ENCODE assay signal across 8 cellular contexts in the genomic region with DNA sequence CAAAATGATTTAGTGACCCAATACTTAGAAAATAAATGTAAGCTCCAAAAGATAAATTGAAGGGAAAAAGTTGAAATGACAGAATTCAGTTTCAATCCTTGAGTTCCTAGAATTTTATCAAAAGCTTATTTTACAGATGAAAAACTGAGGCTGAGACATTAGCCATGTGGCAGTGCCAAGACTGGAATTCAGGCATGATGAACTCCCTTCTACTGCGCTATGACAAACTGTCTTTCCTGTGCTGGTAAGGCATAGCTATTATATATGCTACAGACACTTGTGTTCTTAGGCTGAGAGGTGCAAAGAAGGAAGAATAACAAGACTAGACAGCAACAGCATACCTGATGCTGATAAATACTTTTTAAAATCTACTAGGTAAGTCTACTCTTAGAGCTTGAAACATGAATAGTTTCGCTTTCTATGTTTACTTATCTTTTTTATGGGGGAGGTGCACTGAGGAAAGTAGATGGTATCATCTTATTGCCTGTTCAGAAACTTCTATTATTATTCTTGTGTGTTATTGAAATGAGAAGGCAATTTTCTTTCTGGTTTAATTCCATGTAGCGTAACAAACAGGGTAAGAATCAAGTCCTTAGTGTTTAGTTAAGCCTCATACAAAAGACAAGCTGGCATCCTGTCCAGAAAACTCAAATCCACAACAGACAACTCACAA. TPM values are rescaled to one million over a fixed set of nuclear protein-coding genes. Genes with fewer than 3 reads are reported as not detected.
DNase-seq lines count a peak whose midpoint lies in the region; ATAC-seq, FAIRE-seq and TF ChIP-seq lines count a peak whose summit lies in the region.

No MANE protein-coding gene starts in this region.

- H3K9me3 Mint-ChIP-seq in activated naive CD4-positive, alpha-beta T cell treated with anti-CD3 and anti-CD28 coated beads, Interleukin-2, amount 50 U/mL, for 24 hours = no peaks in the 10 kb centered on the region

- in situ Hi-C loops in GM12878 (cut with MboI) = no loop called here

- H3K27me3 ChIP-seq in GM12878 (replicated peaks in 1 of 2; ENCODE audit: control insufficient read depth in 2 of 2, insufficient read depth in 2 of 2, low read length in 1 of 2) (no peaks in the 10 kb centered on the region), mucosa of rectum (ENCODE audit: control insufficient read depth in 2 of 2, insufficient read depth in 2 of 2, low read length in 2 of 2) (no peaks in the 10 kb centered on the region)

- no peaks in the 10 kb centered on the region for H3K36me3 ChIP-seq in GM12878 (ENCODE audit: control insufficient read depth in 2 of 2, insufficient read depth in 2 of 2, low read length in 1 of 2)
- no peaks in the 10 kb centered on the region for H3K36me3 ChIP-seq in mucosa of rectum (ENCODE audit: control insufficient read depth in 2 of 2, insufficient read depth in 2 of 2, low read length in 2 of 2)

- no peak for TF ChIP-seq POLR2A in GM12878 (IDR thresholded peaks at IDR 0.05; ENCODE audit: low read depth, low read length)

- H3K9ac ChIP-seq in GM12878 (ENCODE audit: control insufficient read depth, insufficient read depth, low read length) = peak overlapping the region; percentile 98
- peak overlapping the region; percentile 98 to 99 for H3K9ac ChIP-seq in mucosa of rectum (ENCODE audit: low read depth in 1 of 2, low read length in 2 of 2)

- POLR2A ChIA-PET in GM12878 (lab: Charles Lee) = interaction anchor here (1.2 to 1.4 kb wide), 3 partner anchors 11 to 88 kb away, joined by 3 to 4 read pairs (median 4); no protein-coding TSS in a partner anchor

- no peak for FAIRE-seq in GM12878 (lab: Jason Lieb, UNC)

- peak overlapping the region; percentile 99 for H3K27ac Mint-ChIP-seq in activated naive CD4-positive, alpha-beta T cell treated with anti-CD3 and anti-CD28 coated beads, Interleukin-2, amount 50 U/mL, for 24 hours

- peak overlapping the region; percentile 88 for H3K4me2 ChIP-seq in GM12878 (ENCODE audit: control insufficient read depth, insufficient read depth)

- SMC1A ChIA-PET in GM12878 (lab: Charles Lee; ENCODE audit: uncharacterized antibody, unreplicated experiment) = interaction anchor here (0.6 to 3.3 kb wide), 8 partner anchors 8 to 1269 kb away, joined by 3 to 14 read pairs (median 6); partner anchors contain the start of gene LAPTM4A

- CTCF ChIA-PET in GM12878 (lab: Yijun Ruan, JAX) = interaction anchor here (0.9 to 1.6 kb wide), 8 partner anchors 10 to 151 kb away, joined by 3 to 4 read pairs (median 3); partner anchors contain the start of gene LAPTM4A

- H3K27me3 Mint-ChIP-seq in activated naive CD4-positive, alpha-beta T cell treated with anti-CD3 and anti-CD28 coated beads, Interleukin-2, amount 50 U/mL, for 24 hours = peaks cover 4% of the 10 kb centered on the region

- ATAC-seq in HG03565 (IDR thresholded peaks at IDR 0.05; ENCODE audit: unreplicated experiment) = peak; percentile 23
- ATAC-seq in GM12878 = peak; percentile 25

- no peak for TF ChIP-seq CTCF in GM12878 (IDR thresholded peaks at IDR 0.05 in 2 of 3, conservative IDR thresholded peaks at IDR 0.05 in 1 of 3; ENCODE audit: control insufficient read depth in 2 of 3, extremely low read depth in 1 of 3, insufficient read depth in 1 of 3, low read depth in 3 of 3, low read length in 3 of 3)

- no peaks in the 10 kb centered on the region for H4K20me1 ChIP-seq in GM12878 (ENCODE audit: control insufficient read depth, insufficient read depth)

- peaks cover 57% of the 10 kb centered on the region for H3K4me1 Mint-ChIP-seq in activated naive CD4-positive, alpha-beta T cell treated with anti-CD3 and anti-CD28 coated beads, Interleukin-2, amount 50 U/mL, for 24 hours

- 2% methylated on average over 3 of the region's 3 CpGs for WGBS in GM12878 (ENCODE audit: insufficient coverage, insufficient replicate concordance, low lambda C conversion rate, missing lambda C conversion rate)

- no TSS peak for BruUV-seq in GM12878 (replicated peaks; lab: Mats Ljungman, UMichigan)

- H3K4me3 Mint-ChIP-seq in activated naive CD4-positive, alpha-beta T cell treated with anti-CD3 and anti-CD28 coated beads, Interleukin-2, amount 50 U/mL, for 24 hours = peak overlapping the region; percentile 98

- intact Hi-C loops in GM12878 (cut with micrococcal nuclease; ENCODE audit: unreplicated experiment) = loop anchor here (2.0 to 5.0 kb wide), 2 partner anchors 89 to 152 kb away; partner anchors contain the start of gene LAPTM4A

- peaks cover 73% of the 10 kb centered on the region for H3K79me2 ChIP-seq in GM12878 (ENCODE audit: control insufficient read depth, insufficient read depth, low read length)

- H3K27ac ChIP-seq in GM12878 (ENCODE audit: control insufficient read depth, insufficient read depth) (peak overlapping the region; percentile 99), mucosa of rectum (ENCODE audit: low read depth in 2 of 2, low read length in 2 of 2) (peak overlapping the region; percentile 96 to 98)

- peaks cover 3% of the 10 kb centered on the region for H3K36me3 Mint-ChIP-seq in activated naive CD4-positive, alpha-beta T cell treated with anti-CD3 and anti-CD28 coated beads, Interleukin-2, amount 50 U/mL, for 24 hours

- no peak for TF ChIP-seq RAD21 in GM12878 (IDR thresholded peaks at IDR 0.05; ENCODE audit: insufficient read depth, low read depth, low read length)

- H2AFZ ChIP-seq in GM12878 (ENCODE audit: control insufficient read depth, low read depth, low read length) = peak overlapping the region; percentile 33; the same call in 1 of the 2 replicates

- DNase-seq in activated naive CD4-positive, alpha-beta T cell treated with Interleukin-2 at 50 U/mL for 16 hours = no peak
- no peak for DNase-seq in GM12878 (ENCODE audit: low read depth, low spot score)
- DNase-seq in NK-92 (lab: John Stamatoyannopoulos, UW; ENCODE audit: unreplicated experiment) = no peak
- no peak for DNase-seq in GM19240 (ENCODE audit: insufficient read length, low spot score)
- DNase-seq in nucleus accumbens (lab: John Stamatoyannopoulos, UW) = no peak

- RAD21 ChIA-PET in GM12878 (lab: Charles Lee; ENCODE audit: unreplicated experiment) = interaction anchor here (0.6 to 1.0 kb wide), 4 partner anchors 8 to 115 kb away, joined by 3 to 6 read pairs (median 3); no protein-coding TSS in a partner anchor

- H3K9me3 ChIP-seq in GM12878 (replicated peaks; ENCODE audit: control insufficient read depth, insufficient read depth, low read length) = no peaks in the 10 kb centered on the region; the same call in 2 of the 3 replicates
- no peaks in the 10 kb centered on the region for H3K9me3 ChIP-seq in mucosa of rectum (ENCODE audit: control insufficient read depth in 2 of 2, low read length in 2 of 2)

- H3K4me1 ChIP-seq in GM12878 (ENCODE audit: control insufficient read depth, insufficient read depth, low read length) = peaks cover 3% of the 10 kb centered on the region; the same call in 1 of the 2 replicates
- H3K4me1 ChIP-seq in mucosa of rectum (ENCODE audit: control insufficient read depth in 2 of 2, insufficient read depth in 2 of 2, low read length in 2 of 2) = peaks cover 8 to 9% of the 10 kb centered on the region in 2 donors

- no peak for TF ChIP-seq EP300 in GM12878 (IDR thresholded peaks at IDR 0.05; ENCODE audit: borderline replicate concordance in 1 of 2, control insufficient read depth in 1 of 2, low read depth in 2 of 2, low read length in 2 of 2)

- peak overlapping the region; percentile 85 for H3K4me3 ChIP-seq in GM12878
- peak overlapping the region; percentile 100 for H3K4me3 ChIP-seq in mucosa of rectum (ENCODE audit: low read length in 2 of 2)

TF ChIP-seq in GM12878, 131 proteins besides CTCF, POLR2A, EP300 and RAD21 (continues in another document):
- TF ChIP-seq WRNIP1 (IDR thresholded peaks at IDR 0.05; ENCODE audit: borderline replicate concordance, low read depth, low read length) (no peak), JUNB (IDR thresholded peaks at IDR 0.05) (peak; percentile 32; the same call in 1 of the 2 replicates), NFYA (IDR thresholded peaks at IDR 0.05; ENCODE audit: borderline replicate concordance, low read depth, low read length) (no peak), IKZF1 (conservative IDR thresholded peaks at IDR 0.05) (no peak), E2F8 (IDR thresholded peaks at IDR 0.05; ENCODE audit: low read depth, partially characterized antibody) (no peak)

RNA-seq across cellular contexts. Expression of gene TTC32, which starts 1.8 kb away (rescaled TPM):
- 71.7 and 84.3 TPM in 2 replicates for total RNA-seq in GM12878 (2013; cell fraction: nucleolus; rRNA removed)
- total RNA-seq in GM12878 (2014; rRNA removed) = 11.1 and 13.2 TPM in 2 replicates
- total RNA-seq in GM12878 (2014; rRNA removed; fragmentation: Illumina TruSeq; extraction: Trizol) = 17.2 and 17.7 TPM in 2 replicates
- 14.3 and 14.6 TPM in 2 replicates for total RNA-seq in GM12878 (2021)
- 9.1 TPM for polyA plus RNA-seq in GM12878 (2011; ENCODE audit: low read depth)
- 25.2 and 32.8 TPM in 2 replicates for polyA plus RNA-seq in GM12878 (2011; rRNA removed)
- 8.0 and 9.6 TPM in 2 replicates for polyA plus RNA-seq in GM12878 (2011; cell fraction: cytosol; rRNA removed)
- polyA plus RNA-seq in GM12878 (2011; cell fraction: nucleus; rRNA removed) = 36.6 and 42.1 TPM in 2 replicates
- polyA plus RNA-seq in GM12878 (2012) = 18.3 TPM in 2 replicates
- polyA plus RNA-seq in GM12878 (2014; fragmentation: Illumina TruSeq; extraction: Trizol) = 13.3 and 17.1 TPM in 2 replicates
- polyA plus RNA-seq in GM12878 (2014; fragmentation: Nextera tagmentation; extraction: Ambion mirVana) = 10 to 100 TPM; 21.6 to 25.3 TPM
- 15.6 and 16.0 TPM in 2 replicates for polyA plus RNA-seq in GM12878 (2014; rRNA removed)
- polyA plus RNA-seq in GM12878 (2016; fragmentation: Nextera tagmentation; extraction: Ambion mirVana) = 10 to 100 TPM; 28.2 to 30.0 TPM
- polyA minus RNA-seq in GM12878 (2011; rRNA and poly(A)+ RNA removed) = 6.8 and 8.6 TPM in 2 replicates
- 4.3 and 6.5 TPM in 2 replicates for polyA minus RNA-seq in GM12878 (2011; cell fraction: cytosol; rRNA and poly(A)+ RNA removed)
- polyA minus RNA-seq in GM12878 (2011; cell fraction: nucleus; rRNA and poly(A)+ RNA removed) = 39.4 and 42.2 TPM in 2 replicates
